ENCODE assay signal across 22 cellular contexts in the genomic region with DNA sequence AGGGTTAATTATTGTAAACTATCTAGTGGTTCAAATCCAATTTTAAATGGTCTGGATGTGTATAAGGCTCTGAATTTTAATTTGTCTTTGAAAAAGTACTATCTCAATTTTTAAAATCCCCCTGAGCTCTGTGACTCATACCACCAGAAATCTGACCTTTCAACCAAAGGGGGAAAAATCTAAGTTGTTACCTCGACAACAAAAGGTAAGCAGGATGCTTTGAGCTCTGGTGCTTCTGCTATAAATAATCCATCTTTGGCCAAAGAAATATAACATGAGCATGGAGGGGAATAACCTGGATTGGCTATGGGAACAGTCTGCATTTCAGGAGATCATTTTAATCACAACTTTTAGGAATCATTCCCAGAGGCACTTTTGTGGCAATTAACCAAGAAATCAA.
DNase-seq lines count a peak whose midpoint lies in the region; ATAC-seq and TF ChIP-seq lines count a peak whose summit lies in the region.
"Had no signal": no experiment of that assay in that cellular context is flagged by ENCODE, and none has a peak within 500 bp of the region (broad histone marks: within the 10 kb centered on the region; RNA-seq: fewer than 3 reads in every experiment).

No MANE protein-coding gene starts in this region.

- no peak overlapping the region for H3K27ac Mint-ChIP-seq in chondrocyte (ENCODE audit: unreplicated experiment)
- H3K27ac Mint-ChIP-seq: activated naive CD8-positive, alpha-beta T cell; activated T-cell treated with anti-CD3 and anti-CD28 coated beads, Interleukin-2, amount 50 U/mL, for 24 hours had no signal

- intact Hi-C loops in left ventricle myocardium superior (cut with micrococcal nuclease): no loop called here

- H3K79me2 ChIP-seq in GM23248 (ENCODE audit: insufficient read depth): no peaks in the 10 kb centered on the region

- H3K27me3 ChIP-seq in GM23248 (replicated peaks; ENCODE audit: insufficient read depth) (no peaks in the 10 kb centered on the region), adipocyte (replicated peaks; ENCODE audit: control insufficient read depth, insufficient read depth, low read length) (peaks cover 3% of the 10 kb centered on the region)
- H3K27me3 ChIP-seq: gastrocnemius medialis, right lobe of liver had no signal

- no peak overlapping the region for H2AFZ ChIP-seq in GM23248

- H3K4me3 ChIP-seq in GM23248: peak overlapping the region; percentile 14; the same call in 1 of the 2 replicates
- peak overlapping the region; percentile 34 for H3K4me3 ChIP-seq in adipocyte (ENCODE audit: low read length)
- H3K4me3 ChIP-seq in fibroblast of villous mesenchyme (ENCODE audit: low read depth, low read length): no peak overlapping the region
- H3K4me3 ChIP-seq: gastrocnemius medialis, right lobe of liver had no signal

- DNase-seq in A172 (ENCODE audit: low spot score) (peak; percentile 36), GM23248 (peak; percentile 35), adipocyte (ENCODE audit: low read depth) (no peak), fibroblast of villous mesenchyme (ENCODE audit: low read depth) (peak; percentile 34), chondrocyte (ENCODE audit: low spot score) (no peak), left ventricle myocardium superior (no peak), NCI-H187 treated with DMSO at 0.1 percent for 48 hours (lab: John Stamatoyannopoulos, UW) (no peak), GM10248 (ENCODE audit: extremely low spot score) (no peak)
- DNase-seq: activated CD4-positive, alpha-beta T cell treated with anti-CD3 and anti-CD28 coated beads, Interleukin-2, amount 50 U/mL, for 4 hours; activated T-cell treated with anti-CD3 and anti-CD28 coated beads, Interleukin-2, amount 50 U/mL, for 24 hours; effector memory CD4-positive, alpha-beta T cell; gastrocnemius medialis; left colon; NCI-H1105; NCI-H82; right lobe of liver; stimulated activated CD4-positive, alpha-beta T cell treated with anti-CD3 and anti-CD28 coated beads, Interleukin-2, amount 100 ng/mL, for 24 hours; SW 1271 had no signal

- ATAC-seq in left ventricle myocardium superior: no peak
- ATAC-seq: right lobe of liver had no signal

- H3F3A ChIP-seq in GM23248 (ENCODE audit: insufficient read depth): peaks cover 22% of the 10 kb centered on the region

- no peaks in the 10 kb centered on the region for H4K20me1 ChIP-seq in GM23248 (ENCODE audit: insufficient read depth)

- WGBS in GM23248 (ENCODE audit: low coverage in 1 of 2, low lambda C conversion rate in 2 of 2, missing lambda C conversion rate in 2 of 2), 2 experiments: 0% methylated on average over 1 of the region's 1 CpG

- H3K9ac ChIP-seq in GM23248: peak overlapping the region; percentile 73
- no peak overlapping the region for H3K9ac ChIP-seq in adipocyte (ENCODE audit: low read length)
- H3K9ac ChIP-seq: KMS-11 had no signal

- no peak overlapping the region for H3K4me3 Mint-ChIP-seq in chondrocyte (ENCODE audit: unreplicated experiment)
- H3K4me3 Mint-ChIP-seq: activated naive CD8-positive, alpha-beta T cell; activated T-cell treated with anti-CD3 and anti-CD28 coated beads, Interleukin-2, amount 50 U/mL, for 24 hours had no signal

- H3K9me3 Mint-ChIP-seq in chondrocyte (ENCODE audit: low read depth): no peaks in the 10 kb centered on the region
- H3K9me3 Mint-ChIP-seq: activated T-cell treated with anti-CD3 and anti-CD28 coated beads, Interleukin-2, amount 50 U/mL, for 24 hours had no signal

- peaks cover 25% of the 10 kb centered on the region for H3K27me3 Mint-ChIP-seq in chondrocyte (ENCODE audit: low read depth)
- H3K27me3 Mint-ChIP-seq: activated naive CD8-positive, alpha-beta T cell had no signal

- H3K9me2 ChIP-seq in GM23248 (ENCODE audit: insufficient read depth): no peaks in the 10 kb centered on the region

- peak overlapping the region; percentile 69 for H3K4me2 ChIP-seq in GM23248 (ENCODE audit: unreplicated experiment)
- H3K4me2 ChIP-seq: KMS-11 had no signal

- H3K27ac ChIP-seq in GM23248: peak overlapping the region; percentile 91
- H3K27ac ChIP-seq: gastrocnemius medialis, HL-60, KMS-11, right lobe of liver, VCaP had no signal

- H3K9me3 ChIP-seq in GM23248 (ENCODE audit: low read depth) (no peaks in the 10 kb centered on the region), adipocyte (ENCODE audit: control insufficient read depth, low read length) (no peaks in the 10 kb centered on the region)
- H3K9me3 ChIP-seq: gastrocnemius medialis, right lobe of liver had no signal

- H3K4me1 Mint-ChIP-seq in chondrocyte (ENCODE audit: low read depth): no peaks in the 10 kb centered on the region

- CTCF ChIA-PET in GM10248 (lab: Yijun Ruan, JAX): interaction anchor here (1.2 to 1.5 kb wide), 2 partner anchors 16 to 28 kb away, joined by 3 read pairs; no protein-coding TSS in a partner anchor

- TF ChIP-seq CTCF in fibroblast of villous mesenchyme (IDR thresholded peaks at IDR 0.05; ENCODE audit: insufficient read depth, low read depth, low read length): no peak
- TF ChIP-seq CTCF in chondrocyte (IDR thresholded peaks at IDR 0.05): no peak
- TF ChIP-seq CTCF in GM10248 (IDR thresholded peaks at IDR 0.05; ENCODE audit: control extremely low read depth, extremely low read depth, low read depth, missing control alignments): no peak

- no peaks in the 10 kb centered on the region for H3K36me3 Mint-ChIP-seq in chondrocyte (ENCODE audit: low read depth)
- H3K36me3 Mint-ChIP-seq: activated naive CD8-positive, alpha-beta T cell had no signal

- POLR2A ChIA-PET in GM10248 (lab: Yijun Ruan, JAX): no interaction called here

- in situ Hi-C loops in GM23248 (cut with MboI): no loop called here

- H3K4me1 ChIP-seq in GM23248 (ENCODE audit: insufficient read depth) (peaks cover 21% of the 10 kb centered on the region), adipocyte (ENCODE audit: control insufficient read depth, insufficient read depth, low read length) (peaks cover 21% of the 10 kb centered on the region)
- H3K4me1 ChIP-seq: gastrocnemius medialis, right lobe of liver had no signal

- H3K36me3 ChIP-seq in GM23248 (ENCODE audit: low read depth): no peaks in the 10 kb centered on the region
- no peaks in the 10 kb centered on the region for H3K36me3 ChIP-seq in adipocyte (ENCODE audit: control insufficient read depth, insufficient read depth, low read length, severe bottlenecking)
- H3K36me3 ChIP-seq: gastrocnemius medialis, right lobe of liver had no signal

Comparison
In these comparisons a context has a peak if more than half of its experiments do, and no peak if none do; other contexts are left out.
1. DNase-seq: peak in A172 (single experiment), GM23248 (single experiment) and fibroblast of villous mesenchyme (single experiment); none in adipocyte (single experiment), chondrocyte (single experiment), left ventricle myocardium superior (single experiment), NCI-H187 treated with DMSO at 0.1 percent for 48 hours (single experiment) and GM10248 (single experiment).